Comparison of ENCODE assay signal across 15 cellular contexts in genomic region chr11:66818231-66818955, GRCh38. TPM values are rescaled to one million over a fixed set of nuclear protein-coding genes. Genes with fewer than 3 reads are reported as not detected.
DNase-seq lines count a peak whose midpoint lies in the region; TF ChIP-seq lines count a peak whose summit lies in the region.
"Had no signal": no experiment of that assay in that cellular context is flagged by ENCODE, and none has a peak within 500 bp of the region (broad histone marks: within the 10 kb centered on the region; RNA-seq: fewer than 3 reads in every experiment).

No MANE protein-coding gene starts in this region.

- no peak overlapping the region for H2BK20ac ChIP-seq in H9 (ENCODE audit: low read depth, low read length, poor library complexity, severe bottlenecking)

- no peaks in the 10 kb centered on the region for H4K20me1 ChIP-seq in H9 (ENCODE audit: control insufficient read depth, insufficient read depth, insufficient read length)
- peaks cover 3% of the 10 kb centered on the region for H4K20me1 ChIP-seq in smooth muscle cell (ENCODE audit: low read depth)

- no peaks in the 10 kb centered on the region for H3K36me3 ChIP-seq in smooth muscle cell (ENCODE audit: low read depth)

- H3K23ac ChIP-seq in H9 (ENCODE audit: insufficient read length, low read depth, low read length) = no peak overlapping the region

- H3K23me2 ChIP-seq in H9 (ENCODE audit: insufficient read length, low read depth, low read length, poor library complexity, severe bottlenecking) = no peaks in the 10 kb centered on the region

- no peak overlapping the region for H2BK5ac ChIP-seq in H9 (ENCODE audit: insufficient read length, low read length)

- no peak overlapping the region for H2BK12ac ChIP-seq in H9 (ENCODE audit: insufficient read length, low read depth, low read length)

- no peak overlapping the region for H4K8ac ChIP-seq in H9 (replicated peaks; ENCODE audit: insufficient read length, low read depth, low read length)

- H3K27me3 ChIP-seq in H9 (ENCODE audit: insufficient read depth, low read length) = no peaks in the 10 kb centered on the region
- no peaks in the 10 kb centered on the region for H3K27me3 ChIP-seq in smooth muscle cell (ENCODE audit: low read depth)

- peaks cover 15% of the 10 kb centered on the region for H3F3A ChIP-seq in smooth muscle cell (ENCODE audit: low read depth)

- no peak overlapping the region for H3K4me3 Mint-ChIP-seq in H9
- H3K4me3 Mint-ChIP-seq: GM23338 had no signal

- H3K4me1 ChIP-seq in H9 (ENCODE audit: insufficient read depth, low read length) (no peaks in the 10 kb centered on the region), smooth muscle cell (ENCODE audit: low read depth) (peaks cover 20% of the 10 kb centered on the region)

- H3K9me3 ChIP-seq in H9 (ENCODE audit: control insufficient read depth, low read depth, low read length) (no peaks in the 10 kb centered on the region), smooth muscle cell (replicated peaks; ENCODE audit: low read depth) (no peaks in the 10 kb centered on the region)

- no peak overlapping the region for H3K4ac ChIP-seq in H9 (ENCODE audit: low read depth, low read length)

- no peak overlapping the region for H3K14ac ChIP-seq in H9 (ENCODE audit: insufficient read depth, low read length)

- H3K4me1 Mint-ChIP-seq in H9 = peaks cover 17 to 19% of the 10 kb centered on the region in 2 experiments
- H3K4me1 Mint-ChIP-seq: GM23338 had no signal

- peak overlapping the region in 2 of 3 experiments; percentile 11 to 77; a peak in 3 of 7 replicates for H3K27ac Mint-ChIP-seq in H9
- H3K27ac Mint-ChIP-seq: GM23338 had no signal

- TF ChIP-seq CTCF in H9 (conservative IDR thresholded peaks at IDR 0.05) (no peak), smooth muscle cell (IDR thresholded peaks at IDR 0.05; ENCODE audit: borderline replicate concordance, insufficient read depth, poor library complexity, severe bottlenecking) (no peak)

- H3K79me2 ChIP-seq in H9 (ENCODE audit: insufficient read depth, low read length) (no peaks in the 10 kb centered on the region), smooth muscle cell (ENCODE audit: low read depth) (no peaks in the 10 kb centered on the region)

- no peak overlapping the region for H3K56ac ChIP-seq in H9 (ENCODE audit: insufficient read length, low read depth, low read length)

- DNase-seq in H9 (no peak), NCI-H82 treated with DMSO at 0.1 percent for 48 hours (lab: John Stamatoyannopoulos, UW; ENCODE audit: unreplicated experiment) (peak; percentile 62), iris pigment epithelial cell (ENCODE audit: low read depth) (peak; percentile 41), smooth muscle cell (lab: John Stamatoyannopoulos, UW; ENCODE audit: unreplicated experiment) (no peak), NCI-H187 (lab: John Stamatoyannopoulos, UW) (no peak), NCI-H1048 (lab: John Stamatoyannopoulos, UW) (no peak), NCI-H1105 (lab: John Stamatoyannopoulos, UW) (no peak)
- DNase-seq: C1 segment of cervical spinal cord, EL, NCI-H1417 treated with DMSO at 0.1 percent for 48 hours, NCI-H2029 treated with DMSO at 0.1 percent for 48 hours, Right ventricle myocardium superior had no signal

- no peaks in the 10 kb centered on the region for H3K79me1 ChIP-seq in H9 (ENCODE audit: insufficient read depth, low read depth, low read length, poor library complexity, severe bottlenecking)

- peaks cover 0 to 37% (median 25%) of the 10 kb centered on the region in 3 experiments; a peak in 4 of 7 replicates for H3K36me3 Mint-ChIP-seq in H9 (ENCODE audit: insufficient read depth in 1 of 3, low read depth in 3 of 3)

- H2AFZ ChIP-seq in H9 (ENCODE audit: low read length) = no peak overlapping the region
- H2AFZ ChIP-seq in smooth muscle cell (ENCODE audit: low read depth) = no peak overlapping the region
- H2AFZ ChIP-seq: GM23338 had no signal

- H3K9ac ChIP-seq in H9 (ENCODE audit: extremely low read depth, insufficient read length, low read length) (no peak overlapping the region), smooth muscle cell (ENCODE audit: low read depth) (no peak overlapping the region)
- H3K9ac ChIP-seq: KMS-11 had no signal

- no peak overlapping the region for H3T11ph ChIP-seq in H9 (ENCODE audit: low read length)

- no peak overlapping the region for H4K91ac ChIP-seq in H9 (ENCODE audit: insufficient read length, low read depth, low read length)

- H3K27ac ChIP-seq in H9 (ENCODE audit: insufficient read length, low read depth, low read length) (no peak overlapping the region), smooth muscle cell (ENCODE audit: low read depth) (peak overlapping the region; percentile 60)
- H3K27ac ChIP-seq: KMS-11, SK-N-MC had no signal

- H2BK120ac ChIP-seq in H9 (ENCODE audit: low read depth, low read length, poor library complexity, severe bottlenecking) = no peak overlapping the region

- H2AK5ac ChIP-seq in H9 (ENCODE audit: insufficient read length, low read length) = no peak overlapping the region

- no peak overlapping the region for H3K4me3 ChIP-seq in smooth muscle cell
- H3K4me3 ChIP-seq: GM23338, SK-N-MC had no signal

- no peak overlapping the region for H4K5ac ChIP-seq in H9 (ENCODE audit: insufficient read length, low read depth, low read length)

- no peak overlapping the region for H3K18ac ChIP-seq in H9 (ENCODE audit: insufficient read length, low read depth, low read length)

- no peaks in the 10 kb centered on the region for H3K9me3 Mint-ChIP-seq in H9
- H3K9me3 Mint-ChIP-seq: GM23338 had no signal

- no peaks in the 10 kb centered on the region for H3K27me3 Mint-ChIP-seq in H9 (ENCODE audit: low read depth)

- no CpG with 5 or more reads among the region's 3 CpGs for WGBS in H9 (ENCODE audit: extremely low coverage, insufficient read length, low lambda C conversion rate)
- 12% methylated on average over 3 of the region's 3 CpGs for WGBS in smooth muscle cell (ENCODE audit: low lambda C conversion rate)

- no peak overlapping the region for H3K4me2 ChIP-seq in H9 (ENCODE audit: insufficient read depth, insufficient read length, low read length)
- H3K4me2 ChIP-seq in smooth muscle cell = peak overlapping the region; percentile 50
- H3K4me2 ChIP-seq: GM23338, KMS-11 had no signal

- H2BK15ac ChIP-seq in H9 (ENCODE audit: low read depth, low read length) = no peak overlapping the region

RNA-seq across cellular contexts. Expression of gene RCE1, which starts 24.8 kb away (rescaled TPM):
- total RNA-seq in H9 (2021) = 49.0 and 52.5 TPM in 2 replicates
- 12.1 and 25.2 TPM in 2 replicates for total RNA-seq in smooth muscle cell
- 33.5 and 34.1 TPM in 2 replicates for polyA plus RNA-seq in smooth muscle cell

RNA-seq across cellular contexts. Expression of gene LRFN4, which starts 38.5 kb away (rescaled TPM):
- total RNA-seq in H9 (2021) (65.1 and 66.7 TPM in 2 replicates), smooth muscle cell (14.7 and 15.2 TPM in 2 replicates)
- 37.6 and 43.0 TPM in 2 replicates for polyA plus RNA-seq in smooth muscle cell

Comparison
In these comparisons a context has a peak if more than half of its experiments do, and no peak if none do; other contexts are left out.
1. DNase-seq: peak in NCI-H82 treated with DMSO at 0.1 percent for 48 hours (single experiment) and iris pigment epithelial cell (single experiment); none in H9 (single experiment), smooth muscle cell (single experiment), NCI-H187 (0 of 2), NCI-H1048 (single experiment) and NCI-H1105 (single experiment).